Comparison of ENCODE assay signal across 12 cellular contexts in genomic region chr3:84108442-84108971, GRCh38.
DNase-seq lines count a peak whose midpoint lies in the region; ATAC-seq and TF ChIP-seq lines count a peak whose summit lies in the region.
"Had no signal": no experiment of that assay in that cellular context is flagged by ENCODE, and none has a peak within 500 bp of the region (broad histone marks: within the 10 kb centered on the region; RNA-seq: fewer than 3 reads in every experiment).

No MANE protein-coding gene starts in this region.

- no peaks in the 10 kb centered on the region for H3K36me3 Mint-ChIP-seq in activated CD4-positive, alpha-beta memory T cell treated with anti-CD3 and anti-CD28 coated beads, Interleukin-2, amount 10 ng/mL, durations not matched to agents 7 days and 5 days (ENCODE audit: low read depth)

- peak overlapping the region; percentile 88 for H3K9ac ChIP-seq in mammary epithelial cell (ENCODE audit: insufficient read depth, low read length)
- no peak overlapping the region for H3K9ac ChIP-seq in mesenchymal stem cell (ENCODE audit: low read length)

- H4K91ac ChIP-seq in mesenchymal stem cell (ENCODE audit: low read length), result no peak overlapping the region

- H3K18ac ChIP-seq in mesenchymal stem cell (ENCODE audit: low read depth in 1 of 2, low read length in 2 of 2), result no peak overlapping the region

- H3K4me1 ChIP-seq in mammary epithelial cell (ENCODE audit: insufficient read depth, low read length), result peaks cover 32% of the 10 kb centered on the region
- peaks cover 2% of the 10 kb centered on the region for H3K4me1 ChIP-seq in mesenchymal stem cell (ENCODE audit: control insufficient read depth, insufficient read depth, low read depth, low read length)
- H3K4me1 ChIP-seq: psoas muscle, uterus had no signal

- CTCF ChIA-PET in mammary epithelial cell (lab: Charles Lee; ENCODE audit: low non-redundant PET), result no interaction called here
- CTCF ChIA-PET in activated CD4-positive, alpha-beta memory T cell treated with anti-CD3 and anti-CD28 coated beads, Interleukin-2, amount 10 ng/mL, durations not matched to agents 7 days and 5 days (lab: Charles Lee), result no interaction called here

- H3K4me1 Mint-ChIP-seq in activated CD4-positive, alpha-beta memory T cell treated with anti-CD3 and anti-CD28 coated beads, Interleukin-2, amount 10 ng/mL, durations not matched to agents 7 days and 5 days, result no peaks in the 10 kb centered on the region

- H3K79me2 ChIP-seq in mammary epithelial cell (ENCODE audit: insufficient read depth, low read length), result no peaks in the 10 kb centered on the region

- no peak overlapping the region for H3K14ac ChIP-seq in mesenchymal stem cell (ENCODE audit: low read length in 2 of 2)

- H3K27me3 ChIP-seq in mammary epithelial cell (ENCODE audit: insufficient read depth, low read length) (no peaks in the 10 kb centered on the region), mesenchymal stem cell (ENCODE audit: control insufficient read depth in 1 of 2, insufficient read depth in 1 of 2, low read length in 2 of 2) (no peaks in the 10 kb centered on the region)
- H3K27me3 ChIP-seq: uterus had no signal

- H2AFZ ChIP-seq in mammary epithelial cell (ENCODE audit: low read depth, low read length), result peak overlapping the region; percentile 73
- no peak overlapping the region for H2AFZ ChIP-seq in mesenchymal stem cell (ENCODE audit: low read depth, low read length)

- H3K27me3 Mint-ChIP-seq in activated CD4-positive, alpha-beta memory T cell treated with anti-CD3 and anti-CD28 coated beads, Interleukin-2, amount 10 ng/mL, durations not matched to agents 7 days and 5 days, result no peaks in the 10 kb centered on the region

- no peak overlapping the region for H3K23ac ChIP-seq in mesenchymal stem cell (ENCODE audit: low read length in 2 of 2)

- peaks cover 15% of the 10 kb centered on the region for H3K9me3 Mint-ChIP-seq in activated CD4-positive, alpha-beta memory T cell treated with anti-CD3 and anti-CD28 coated beads, Interleukin-2, amount 10 ng/mL, durations not matched to agents 7 days and 5 days

- no peaks in the 10 kb centered on the region for H3K79me1 ChIP-seq in mesenchymal stem cell (replicated peaks; ENCODE audit: low read length, poor library complexity, severe bottlenecking)

- BruUV-seq in mammary epithelial cell (replicated peaks; lab: Mats Ljungman, UMichigan), result TSS peak; percentile 76

- peak overlapping the region; percentile 84 for H3K4me2 ChIP-seq in mammary epithelial cell (ENCODE audit: insufficient read depth, low read depth, low read length)
- H3K4me2 ChIP-seq in mesenchymal stem cell (ENCODE audit: low read length, poor library complexity, severe bottlenecking), result peak overlapping the region; percentile 47

- H3K4me3 Mint-ChIP-seq in activated CD4-positive, alpha-beta memory T cell treated with anti-CD3 and anti-CD28 coated beads, Interleukin-2, amount 10 ng/mL, durations not matched to agents 7 days and 5 days, result no peak overlapping the region

- dilution Hi-C loops in mammary epithelial cell (cut with HindIII; ENCODE audit: low sequenced_read_pairs), result no loop called here

- H3K27ac ChIP-seq in mammary epithelial cell (ENCODE audit: insufficient read depth, low read depth, low read length) (peak overlapping the region; percentile 97), mesenchymal stem cell (ENCODE audit: low read length, poor library complexity, severe bottlenecking) (peak overlapping the region; percentile 93)
- H3K27ac ChIP-seq: psoas muscle, uterus had no signal

- no peak for ATAC-seq in HG03095 (IDR thresholded peaks at IDR 0.05; ENCODE audit: unreplicated experiment)
- ATAC-seq in GM21447 (IDR thresholded peaks at IDR 0.05; ENCODE audit: unreplicated experiment), result no peak
- ATAC-seq: K562, psoas muscle had no signal

- WGBS in mammary epithelial cell (ENCODE audit: low coverage, missing lambda C conversion rate), result 3% methylated on average over 4 of the region's 4 CpGs
- 15% methylated on average over 3 of the region's 4 CpGs for WGBS in mesenchymal stem cell

- intact Hi-C loops in mammary epithelial cell (cut with micrococcal nuclease), result no loop called here

- no peak overlapping the region for H2BK5ac ChIP-seq in mesenchymal stem cell (ENCODE audit: low read depth, low read length, poor library complexity, severe bottlenecking)

- POLR2A ChIA-PET in activated CD4-positive, alpha-beta memory T cell treated with anti-CD3 and anti-CD28 coated beads, Interleukin-2, amount 10 ng/mL, durations not matched to agents 7 days and 5 days (lab: Charles Lee), result no interaction called here

- no peaks in the 10 kb centered on the region for H4K20me1 ChIP-seq in mammary epithelial cell (ENCODE audit: insufficient read depth, low read length)

- in situ Hi-C loops in mammary epithelial cell (cut with MboI; ENCODE audit: low sequenced_read_pairs in 2 of 2), result no loop called here

- H2BK120ac ChIP-seq in mesenchymal stem cell (ENCODE audit: low read depth, low read length), result no peak overlapping the region

- H3K27ac Mint-ChIP-seq in activated CD4-positive, alpha-beta memory T cell treated with anti-CD3 and anti-CD28 coated beads, Interleukin-2, amount 10 ng/mL, durations not matched to agents 7 days and 5 days, result no peak overlapping the region

- no peak for TF ChIP-seq CTCF in mammary epithelial cell (conservative IDR thresholded peaks at IDR 0.05 in 1 of 2, IDR thresholded peaks at IDR 0.05 in 1 of 2; ENCODE audit: extremely low read depth in 1 of 2, insufficient read depth in 1 of 2, low read depth in 1 of 2, low read length in 2 of 2)

- no peak overlapping the region for H4K8ac ChIP-seq in mesenchymal stem cell (ENCODE audit: low read length)

- H3K4ac ChIP-seq in mesenchymal stem cell (ENCODE audit: low read depth in 1 of 2, low read length in 2 of 2), result no peak overlapping the region

- H2AK5ac ChIP-seq in mesenchymal stem cell (ENCODE audit: low read length, severe bottlenecking), result no peak overlapping the region

- no peak overlapping the region for H2BK15ac ChIP-seq in mesenchymal stem cell (ENCODE audit: low read depth, poor library complexity, severe bottlenecking)

- H2BK12ac ChIP-seq in mesenchymal stem cell (ENCODE audit: low read length in 2 of 2), result no peak overlapping the region

- no peaks in the 10 kb centered on the region for H3K9me3 ChIP-seq in mammary epithelial cell (replicated peaks; ENCODE audit: insufficient read depth, low read length)
- peaks cover 4% of the 10 kb centered on the region for H3K9me3 ChIP-seq in mesenchymal stem cell (ENCODE audit: control insufficient read depth, low read length)
- H3K9me3 ChIP-seq: psoas muscle, uterus had no signal

- peak; percentile 7 for DNase-seq in AG08396 (ENCODE audit: low spot score)
- DNase-seq in NCI-H226, result peak; percentile 1
- peak; percentile 89 for DNase-seq in mammary epithelial cell
- peak; percentile 2 for DNase-seq in mesenchymal stem cell
- no peak for DNase-seq in activated CD4-positive, alpha-beta memory T cell treated with anti-CD3 and anti-CD28 coated beads, Interleukin-2, amount 10 ng/mL, durations not matched to agents 7 days and 5 days
- DNase-seq in GOT3 (lab: John Stamatoyannopoulos, UW), result no peak
- DNase-seq: NCI-H524, psoas muscle, uterus had no signal

- H3K36me3 ChIP-seq in mammary epithelial cell (ENCODE audit: insufficient read depth, low read length) (no peaks in the 10 kb centered on the region), mesenchymal stem cell (ENCODE audit: control insufficient read depth in 1 of 2, insufficient read depth in 2 of 2, low read depth in 1 of 2, low read length in 2 of 2) (no peaks in the 10 kb centered on the region)
- H3K36me3 ChIP-seq: uterus had no signal

- H3K4me3 ChIP-seq in mammary epithelial cell (replicated peaks in 1 of 3; ENCODE audit: insufficient read depth in 1 of 3, low read depth in 2 of 3, low read length in 3 of 3) (peak overlapping the region; percentile 25 to 42 (median 27)), mesenchymal stem cell (ENCODE audit: insufficient read depth in 1 of 2, low read depth in 1 of 2, low read length in 2 of 2) (no peak overlapping the region)
- H3K4me3 ChIP-seq: K562, psoas muscle, uterus had no signal

Comparison
In these comparisons a context has a peak if more than half of its experiments do, and no peak if none do; other contexts are left out.
1. DNase-seq: peak in AG08396 (single experiment), NCI-H226 (single experiment), mammary epithelial cell (single experiment) and mesenchymal stem cell (single experiment); none in activated CD4-positive, alpha-beta memory T cell treated with anti-CD3 and anti-CD28 coated beads, Interleukin-2, amount 10 ng/mL, durations not matched to agents 7 days and 5 days (single experiment) and GOT3 (single experiment).
2. H3K4me3 ChIP-seq: peak in mammary epithelial cell (3 of 3); none in mesenchymal stem cell (0 of 2).